Comparison of ENCODE assay signal across 9 cellular contexts in genomic region chr10:122307669-122308486, GRCh38. TPM values are rescaled to one million over a fixed set of nuclear protein-coding genes. Genes with fewer than 3 reads are reported as not detected.
DNase-seq lines count a peak whose midpoint lies in the region; ATAC-seq, FAIRE-seq and TF ChIP-seq lines count a peak whose summit lies in the region.
"Had no signal": no experiment of that assay in that cellular context is flagged by ENCODE, and none has a peak within 500 bp of the region (broad histone marks: within the 10 kb centered on the region; RNA-seq: fewer than 3 reads in every experiment).

No MANE protein-coding gene starts in this region.

- no peak overlapping the region; the same call in none of the 2 replicates for H3K4me2 ChIP-seq in GM12878 (ENCODE audit: control insufficient read depth, insufficient read depth)

- H3K79me2 ChIP-seq in GM12878 (ENCODE audit: control insufficient read depth, insufficient read depth, low read length), result no peaks in the 10 kb centered on the region

- DNase-seq in GM12865 (ENCODE audit: low read depth) (peak; percentile 41), GM12878 (ENCODE audit: low read depth, low spot score) (peak; percentile 31), kidney epithelial cell (ENCODE audit: low read depth) (peak; percentile 91), thoracic aorta (ENCODE audit: low spot score) (peak; percentile 66), NCI-H345 treated with DMSO at 0.1 percent for 48 hours (lab: John Stamatoyannopoulos, UW; ENCODE audit: unreplicated experiment) (no peak), NCI-H2107 (lab: John Stamatoyannopoulos, UW) (no peak), globus pallidus (ENCODE audit: low spot score) (no peak)

- H3K4me1 ChIP-seq in GM12878 (ENCODE audit: control insufficient read depth, insufficient read depth, low read length), result peaks cover 9% of the 10 kb centered on the region
- H3K4me1 ChIP-seq in thoracic aorta (ENCODE audit: control insufficient read depth in 1 of 2, low read depth in 2 of 2), result peaks cover 13 to 33% of the 10 kb centered on the region in 2 donors

- no peak overlapping the region for H3K9ac ChIP-seq in GM12878 (ENCODE audit: control insufficient read depth, insufficient read depth, low read length)

- TF ChIP-seq POLR2A in GM12878 (IDR thresholded peaks at IDR 0.05; ENCODE audit: low read depth, low read length), result no peak

- peaks cover 6% of the 10 kb centered on the region; the same call in 1 of the 3 replicates for H3K9me3 ChIP-seq in GM12878 (replicated peaks; ENCODE audit: control insufficient read depth, insufficient read depth, low read length)
- no peaks in the 10 kb centered on the region for H3K9me3 ChIP-seq in thoracic aorta
- H3K9me3 ChIP-seq: neutrophil had no signal

- RAD21 ChIA-PET in GM12878 (lab: Charles Lee; ENCODE audit: unreplicated experiment), result no interaction called here

- POLR2A ChIA-PET in GM12878 (lab: Charles Lee), result no interaction called here

- no TSS peak for BruUV-seq in GM12878 (replicated peaks; lab: Mats Ljungman, UMichigan)

- peak; percentile 38 to 46; a peak in 2 of 4 replicates for TF ChIP-seq EP300 in GM12878 (IDR thresholded peaks at IDR 0.05; ENCODE audit: borderline replicate concordance in 1 of 2, control insufficient read depth in 1 of 2, low read depth in 2 of 2, low read length in 2 of 2)

- intact Hi-C loops in GM12878 (cut with micrococcal nuclease; ENCODE audit: unreplicated experiment), result no loop called here

- FAIRE-seq in GM12878 (lab: Jason Lieb, UNC), result peak; percentile 88

- ATAC-seq in HG03439 (IDR thresholded peaks at IDR 0.05; ENCODE audit: unreplicated experiment) (peak; percentile 63), GM12878 (peak; percentile 81), thoracic aorta (ENCODE audit: insufficient number of reproducible peaks, low FRiP score, low read depth) (peak; percentile 99)

- 0 out of 4 replicates have a peak, but pooled peaks cover 0 to 3% of the 10 kb centered on the region in 2 experiments for H3K27me3 ChIP-seq in GM12878 (replicated peaks in 1 of 2; ENCODE audit: control insufficient read depth in 2 of 2, insufficient read depth in 2 of 2, low read length in 1 of 2)
- no peaks in the 10 kb centered on the region for H3K27me3 ChIP-seq in kidney epithelial cell (ENCODE audit: control insufficient read depth, insufficient read depth, low read length)
- H3K27me3 ChIP-seq in thoracic aorta (replicated peaks; ENCODE audit: insufficient read depth), result no peaks in the 10 kb centered on the region

- WGBS in GM12878 (ENCODE audit: insufficient coverage, insufficient replicate concordance, low lambda C conversion rate, missing lambda C conversion rate), result 22% methylated on average over 15 of the region's 15 CpGs

- no peak for TF ChIP-seq RAD21 in GM12878 (IDR thresholded peaks at IDR 0.05; ENCODE audit: insufficient read depth, low read depth, low read length)

- no peak overlapping the region for H2AFZ ChIP-seq in GM12878 (ENCODE audit: control insufficient read depth, low read depth, low read length)

- SMC1A ChIA-PET in GM12878 (lab: Charles Lee; ENCODE audit: uncharacterized antibody, unreplicated experiment), result interaction anchor here (1.1 kb wide), 1 partner anchor 127 kb away, joined by 4 read pairs; no protein-coding TSS in a partner anchor

- H3K27ac ChIP-seq in GM12878 (ENCODE audit: control insufficient read depth, insufficient read depth) (no peak overlapping the region), thoracic aorta (peak overlapping the region; percentile 90 to 98)
- H3K27ac ChIP-seq: neutrophil had no signal

- in situ Hi-C loops in GM12878 (cut with MboI), result no loop called here

- CTCF ChIA-PET in GM12878 (lab: Yijun Ruan, JAX), result interaction anchor here (1.3 to 2.9 kb wide), 2 partner anchors 9 to 125 kb away, joined by 3 to 10 read pairs; no protein-coding TSS in a partner anchor

- H3K4me3 ChIP-seq in GM12865 (ENCODE audit: low read depth, low read length) (no peak overlapping the region), GM12878 (no peak overlapping the region), kidney epithelial cell (ENCODE audit: low read depth, low read length) (no peak overlapping the region), thoracic aorta (peak overlapping the region; percentile 48)

- H4K20me1 ChIP-seq in GM12878 (ENCODE audit: control insufficient read depth, insufficient read depth), result no peaks in the 10 kb centered on the region

- TF ChIP-seq CTCF in GM12865 (IDR thresholded peaks at IDR 0.05; ENCODE audit: insufficient read depth, low read depth, low read length, missing control alignments) (no peak), GM12878 (IDR thresholded peaks at IDR 0.05 in 2 of 3, conservative IDR thresholded peaks at IDR 0.05 in 1 of 3; ENCODE audit: control insufficient read depth in 2 of 3, extremely low read depth in 1 of 3, insufficient read depth in 1 of 3, low read depth in 3 of 3, low read length in 3 of 3) (no peak), kidney epithelial cell (IDR thresholded peaks at IDR 0.05; ENCODE audit: insufficient read depth, low read length, poor library complexity, severe bottlenecking) (no peak), thoracic aorta (IDR thresholded peaks at IDR 0.05) (no peak)

- no peaks in the 10 kb centered on the region for H3K36me3 ChIP-seq in GM12878 (ENCODE audit: control insufficient read depth in 2 of 2, insufficient read depth in 2 of 2, low read length in 1 of 2)
- no peaks in the 10 kb centered on the region for H3K36me3 ChIP-seq in kidney epithelial cell (ENCODE audit: control insufficient read depth, insufficient read depth, low read length)
- no peaks in the 10 kb centered on the region for H3K36me3 ChIP-seq in thoracic aorta
- H3K36me3 ChIP-seq: neutrophil had no signal

TF ChIP-seq in GM12878, 131 proteins besides CTCF, POLR2A, EP300 and RAD21 (continues in another document):
- TF ChIP-seq SMAD1 (IDR thresholded peaks at IDR 0.05; ENCODE audit: low read depth, partially characterized antibody) (no peak), BHLHE40 (IDR thresholded peaks at IDR 0.05; ENCODE audit: borderline replicate concordance in 1 of 2, low read depth in 2 of 2, low read length in 1 of 2) (peak in 1 of 2 experiments; percentile 31; a peak in 1 of 4 replicates), EZH2 (IDR thresholded peaks at IDR 0.05; ENCODE audit: borderline replicate concordance, control insufficient read depth, low read depth, low read length) (no peak), MEF2A (IDR thresholded peaks at IDR 0.05; ENCODE audit: insufficient read depth, low read depth, low read length) (0 out of 2 replicates have a peak, but pooled peaks have one; percentile 14), ZNF592 (IDR thresholded peaks at IDR 0.05) (no peak), MTA2 (IDR thresholded peaks at IDR 0.05; ENCODE audit: low read depth) (peak; percentile 66; the same call in 1 of the 2 replicates), PAX5 (IDR thresholded peaks at IDR 0.05; ENCODE audit: borderline replicate concordance, low read depth, low read length) (peak; percentile 97), BCL11A (IDR thresholded peaks at IDR 0.05; ENCODE audit: low read depth, low read length) (0 out of 2 replicates have a peak, but pooled peaks have one; percentile 14), RUNX3 (IDR thresholded peaks at IDR 0.05; ENCODE audit: low read length) (peak; percentile 11; the same call in 1 of the 2 replicates), MEF2B (IDR thresholded peaks at IDR 0.05; ENCODE audit: partially characterized antibody, poor library complexity, severe bottlenecking) (peak; percentile 20)

RNA-seq across cellular contexts. Expression of gene BTBD16, which starts 36.8 kb away (rescaled TPM):
- total RNA-seq in GM12878 (2013; cell fraction: nucleolus; rRNA removed), result not detected in 2 replicates
- total RNA-seq in GM12878 (2014; rRNA removed), result not detected in 2 replicates
- total RNA-seq in GM12878 (2014; rRNA removed; fragmentation: Illumina TruSeq; extraction: Trizol), result not detected in 2 replicates
- not detected in 2 replicates for total RNA-seq in GM12878 (2021)
- polyA plus RNA-seq in GM12878 (2011; ENCODE audit: low read depth), result not detected
- 0.07 and 0.11 TPM in 2 replicates for polyA plus RNA-seq in GM12878 (2011; rRNA removed)
- 0.06 and 0.08 TPM in 2 replicates for polyA plus RNA-seq in GM12878 (2011; cell fraction: cytosol; rRNA removed)
- polyA plus RNA-seq in GM12878 (2011; cell fraction: nucleus; rRNA removed), result not detected in 2 replicates
- polyA plus RNA-seq in GM12878 (2012), result not detected in 2 replicates
- not detected in 2 replicates for polyA plus RNA-seq in GM12878 (2014; fragmentation: Illumina TruSeq; extraction: Trizol)
- not detected for polyA plus RNA-seq in GM12878 (2014; fragmentation: Nextera tagmentation; extraction: Ambion mirVana)
- not detected in 2 replicates for polyA plus RNA-seq in GM12878 (2014; rRNA removed)
- not detected for polyA plus RNA-seq in GM12878 (2016; fragmentation: Nextera tagmentation; extraction: Ambion mirVana)
- not detected in 2 replicates for polyA minus RNA-seq in GM12878 (2011; rRNA and poly(A)+ RNA removed)
- polyA minus RNA-seq in GM12878 (2011; cell fraction: cytosol; rRNA and poly(A)+ RNA removed), result not detected in 2 replicates
- not detected in 2 replicates for polyA minus RNA-seq in GM12878 (2011; cell fraction: nucleus; rRNA and poly(A)+ RNA removed)
- total RNA-seq in kidney epithelial cell, result 2.0 TPM in 1 of 2 replicates, not detected in the other
- not detected for total RNA-seq in thoracic aorta

Comparison
In these comparisons a context has a peak if more than half of its experiments do, and no peak if none do; other contexts are left out.
1. DNase-seq: peak in GM12865 (single experiment), GM12878 (single experiment), kidney epithelial cell (single experiment) and thoracic aorta (single experiment); none in NCI-H345 treated with DMSO at 0.1 percent for 48 hours (single experiment), NCI-H2107 (single experiment) and globus pallidus (single experiment).
2. Peak in every context shown above with its lines, with median percentiles within 50 percentile points of each other: ATAC-seq.